ENCODE assay signal across 1 cellular context in genomic region chr12:4978737-4979136, GRCh38.
TF ChIP-seq lines count a peak whose summit lies in the region.

No MANE protein-coding gene starts in this region.

TF ChIP-seq in GM23338, 12 proteins besides CTCF, POLR2A, EP300 and RAD21 (continued from another document):
- no peak for TF ChIP-seq ETS1 (IDR thresholded peaks at IDR 0.05)
- TF ChIP-seq ZNF331 (CRISPR knock-in tag; IDR thresholded peaks at IDR 0.05; ENCODE audit: low read depth), result no peak
- no peak for TF ChIP-seq STAT1 (IDR thresholded peaks at IDR 0.05; ENCODE audit: unreplicated experiment)
- TF ChIP-seq REST (IDR thresholded peaks at IDR 0.05; ENCODE audit: unreplicated experiment), result no peak
- no peak for TF ChIP-seq EZH2phosphoT487 (IDR thresholded peaks at IDR 0.05; ENCODE audit: unreplicated experiment)
- no peak for TF ChIP-seq ZNF114 (CRISPR knock-in tag; IDR thresholded peaks at IDR 0.05)
